In genomic region chr17:22128723-22129122, GRCh38 we compare ENCODE assay signal across 15 cellular contexts.
DNase-seq lines count a peak whose midpoint lies in the region; ATAC-seq and TF ChIP-seq lines count a peak whose summit lies in the region.
"Had no signal": no experiment of that assay in that cellular context is flagged by ENCODE, and none has a peak within 500 bp of the region (broad histone marks: within the 10 kb centered on the region; RNA-seq: fewer than 3 reads in every experiment).

No MANE protein-coding gene starts in this region.

- H4K20me1 ChIP-seq in KMS-11 (ENCODE audit: insufficient read depth) (no peaks in the 10 kb centered on the region), Karpas-422 (ENCODE audit: insufficient read depth, low read depth, low read length) (no peaks in the 10 kb centered on the region), PC-3 (ENCODE audit: low read length) (no peaks in the 10 kb centered on the region)
- H4K20me1 ChIP-seq: BLaER1 had no signal

- peak overlapping the region; percentile 17; the same call in 1 of the 2 replicates for H3K4me2 ChIP-seq in KMS-11
- no peak overlapping the region for H3K4me2 ChIP-seq in Karpas-422 (ENCODE audit: low read depth, low read length, poor library complexity, severe bottlenecking)
- no peak overlapping the region for H3K4me2 ChIP-seq in PC-3 (ENCODE audit: low read length)
- H3K4me2 ChIP-seq: BLaER1 had no signal

- CTCF ChIA-PET in PC-3 (lab: Charles Lee), result no interaction called here

- H3F3A ChIP-seq in PC-3 (ENCODE audit: low read length, unreplicated experiment), result no peaks in the 10 kb centered on the region

- intact Hi-C loops in PC-3 (cut with micrococcal nuclease), result no loop called here

- no peaks in the 10 kb centered on the region for H3K27me3 ChIP-seq in KMS-11 (ENCODE audit: insufficient read depth, low read depth)
- no peaks in the 10 kb centered on the region for H3K27me3 ChIP-seq in Karpas-422 (ENCODE audit: low read length)
- H3K27me3 ChIP-seq in PC-3 (ENCODE audit: low read length), result no peaks in the 10 kb centered on the region
- H3K27me3 ChIP-seq: BLaER1 had no signal

- no peaks in the 10 kb centered on the region for H3K79me2 ChIP-seq in KMS-11 (ENCODE audit: insufficient read depth, low read depth)
- H3K79me2 ChIP-seq in Karpas-422 (ENCODE audit: low read length), result no peaks in the 10 kb centered on the region
- no peaks in the 10 kb centered on the region for H3K79me2 ChIP-seq in PC-3 (ENCODE audit: low read length)

- POLR2A ChIA-PET in PC-3 (lab: Charles Lee; ENCODE audit: unreplicated experiment), result no interaction called here

- H3K27ac ChIP-seq in KMS-11 (no peak overlapping the region), Karpas-422 (ENCODE audit: low read length) (no peak overlapping the region), PC-3 (ENCODE audit: low read length) (no peak overlapping the region)
- H3K27ac ChIP-seq: BLaER1, GM23248 had no signal

- H3K9me3 ChIP-seq in Karpas-422 (ENCODE audit: low read length) (peaks cover 5% of the 10 kb centered on the region; the same call in 1 of the 2 replicates), PC-3 (ENCODE audit: low read length) (peaks cover 30% of the 10 kb centered on the region)
- H3K9me3 ChIP-seq: BLaER1, Caco-2 had no signal

- H3K4me1 ChIP-seq in KMS-11 (ENCODE audit: low read depth, poor library complexity, severe bottlenecking), result no peaks in the 10 kb centered on the region
- no peaks in the 10 kb centered on the region for H3K4me1 ChIP-seq in Karpas-422 (ENCODE audit: low read length)
- H3K4me1 ChIP-seq in PC-3 (ENCODE audit: insufficient read depth, low read length), result no peaks in the 10 kb centered on the region
- H3K4me1 ChIP-seq: BLaER1, Caco-2 had no signal

- H3K36me3 ChIP-seq in KMS-11 (ENCODE audit: insufficient read depth) (no peaks in the 10 kb centered on the region), Karpas-422 (ENCODE audit: insufficient read depth, low read length) (no peaks in the 10 kb centered on the region), PC-3 (ENCODE audit: low read depth, low read length) (no peaks in the 10 kb centered on the region)
- H3K36me3 ChIP-seq: BLaER1 had no signal

- H3K9me2 ChIP-seq in Karpas-422 (replicated peaks; ENCODE audit: insufficient read depth, low read length) (no peaks in the 10 kb centered on the region), PC-3 (replicated peaks; ENCODE audit: low read length) (no peaks in the 10 kb centered on the region)

- ATAC-seq in PC-3 (no peak), HG02571 (IDR thresholded peaks at IDR 0.05; ENCODE audit: unreplicated experiment) (no peak)
- ATAC-seq: HepG2 had no signal

- TF ChIP-seq CTCF in KMS-11 (conservative IDR thresholded peaks at IDR 0.05; ENCODE audit: low read depth, low read length), result no peak
- TF ChIP-seq CTCF in PC-3 (conservative IDR thresholded peaks at IDR 0.05; ENCODE audit: low read depth, low read length), result no peak

- no TSS peak for BruUV-seq in PC-3 (replicated peaks; lab: Mats Ljungman, UMichigan)

- no peak overlapping the region for H3K4me3 ChIP-seq in KMS-11 (IDR thresholded peaks at IDR 0.05; ENCODE audit: insufficient read depth, low read depth, low read length)
- H3K4me3 ChIP-seq in Karpas-422 (ENCODE audit: low read length), result no peak overlapping the region
- H3K4me3 ChIP-seq in PC-3 (ENCODE audit: low read length), result no peak overlapping the region
- H3K4me3 ChIP-seq: BLaER1, GM23248 had no signal

- H2AFZ ChIP-seq in KMS-11 (ENCODE audit: low read depth) (no peak overlapping the region), Karpas-422 (ENCODE audit: low read length) (no peak overlapping the region), PC-3 (ENCODE audit: low read length) (no peak overlapping the region)
- H2AFZ ChIP-seq: GM23248 had no signal

- H3K9ac ChIP-seq in KMS-11, result no peak overlapping the region
- H3K9ac ChIP-seq in Karpas-422 (ENCODE audit: low read length), result no peak overlapping the region
- no peak overlapping the region for H3K9ac ChIP-seq in PC-3 (ENCODE audit: low read length)
- H3K9ac ChIP-seq: BLaER1, GM23248 had no signal

- DNase-seq in Daoy (ENCODE audit: low read depth), result peak; percentile 39
- peak; percentile 38 for DNase-seq in RPMI8226
- DNase-seq in pons (ENCODE audit: low spot score), result peak; percentile 0
- DNase-seq in Karpas-422, result no peak
- no peak for DNase-seq in PC-3
- DNase-seq: AML-193; Caco-2; CD8-positive, alpha-beta memory T cell; DMS53; GM23248; H9 had no signal

Comparison
In these comparisons a context has a peak if more than half of its experiments do, and no peak if none do; other contexts are left out.
1. DNase-seq: peak in Daoy (single experiment), RPMI8226 (single experiment) and pons (single experiment); none in Karpas-422 (single experiment) and PC-3 (single experiment).